Comparison of ENCODE assay signal across 1 cellular context in genomic region chr17:34763727-34764665, GRCh38.
TF ChIP-seq lines count a peak whose summit lies in the region.

No MANE protein-coding gene starts in this region.

TF ChIP-seq in IMR-90, 13 proteins besides CTCF, POLR2A, EP300 and RAD21 (continued from another document):
- TF ChIP-seq MAZ (IDR thresholded peaks at IDR 0.05; ENCODE audit: borderline replicate concordance, low read depth, low read length) (no peak), CEBPB (IDR thresholded peaks at IDR 0.05; ENCODE audit: low read depth, low read length) (no peak), FOS (IDR thresholded peaks at IDR 0.05; ENCODE audit: low read depth, low read length) (no peak), BHLHE40 (IDR thresholded peaks at IDR 0.05; ENCODE audit: low read depth, low read length) (no peak)
- TF ChIP-seq, protein P1, sequence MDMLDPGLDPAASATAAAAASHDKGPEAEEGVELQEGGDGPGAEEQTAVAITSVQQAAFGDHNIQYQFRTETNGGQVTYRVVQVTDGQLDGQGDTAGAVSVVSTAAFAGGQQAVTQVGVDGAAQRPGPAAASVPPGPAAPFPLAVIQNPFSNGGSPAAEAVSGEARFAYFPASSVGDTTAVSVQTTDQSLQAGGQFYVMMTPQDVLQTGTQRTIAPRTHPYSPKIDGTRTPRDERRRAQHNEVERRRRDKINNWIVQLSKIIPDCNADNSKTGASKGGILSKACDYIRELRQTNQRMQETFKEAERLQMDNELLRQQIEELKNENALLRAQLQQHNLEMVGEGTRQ (IDR thresholded peaks at IDR 0.05; ENCODE audit: low read depth, low read length) = no peak
